8 cellular contexts compared by ENCODE assay signal in genomic region chr3:141875893-141876380, GRCh38. TPM values are rescaled to one million over a fixed set of nuclear protein-coding genes. Genes with fewer than 3 reads are reported as not detected.
DNase-seq lines count a peak whose midpoint lies in the region; ATAC-seq and TF ChIP-seq lines count a peak whose summit lies in the region.

No MANE protein-coding gene starts in this region.

- no peak for TF ChIP-seq CTCF in 22Rv1 (IDR thresholded peaks at IDR 0.05)
- peak in 1 of 5 experiments; percentile 23 for TF ChIP-seq CTCF in transverse colon (IDR thresholded peaks at IDR 0.05)

- no peaks in the 10 kb centered on the region for H3K27me3 ChIP-seq in transverse colon

- H3K27ac ChIP-seq in 22Rv1 (peak overlapping the region; percentile 84), transverse colon (peak overlapping the region; percentile 99 to 100 (median 100))

- no peaks in the 10 kb centered on the region for H3K9me3 Mint-ChIP-seq in naive B cell

- DNase-seq in NCI-H2107 treated with DMSO at 0.1 percent for 48 hours (lab: John Stamatoyannopoulos, UW; ENCODE audit: unreplicated experiment) = peak; percentile 76
- DNase-seq in activated CD8-positive, alpha-beta memory T cell treated with anti-CD3 and anti-CD28 coated beads for 4 hours (ENCODE audit: low read depth in 2 of 2) = peak; percentile 43 to 54
- DNase-seq in naive B cell = no peak
- DNase-seq in transverse colon = peak; percentile 73

- peak overlapping the region; percentile 81 to 98 (median 93) for H3K4me3 Mint-ChIP-seq in naive B cell

- H3K4me3 ChIP-seq in GM08714 (ENCODE audit: low read length) (peak overlapping the region; percentile 85), transverse colon (peak overlapping the region; percentile 83 to 100 (median 94))

- peak; percentile 44 for ATAC-seq in HG02840 (IDR thresholded peaks at IDR 0.05; ENCODE audit: low FRiP score, unreplicated experiment)
- peak; percentile 62 for ATAC-seq in esophagus mucosa
- ATAC-seq in naive B cell (ENCODE audit: low read depth in 2 of 2) = peak; percentile 52 to 58

- intact Hi-C loops in transverse colon (cut with DNase I; ENCODE audit: low total_unique reads) = no loop called here

- no peaks in the 10 kb centered on the region for H3K9me3 ChIP-seq in transverse colon

- peak; percentile 46 for TF ChIP-seq EP300 in transverse colon (IDR thresholded peaks at IDR 0.05; ENCODE audit: low read depth)

- H3K27me3 Mint-ChIP-seq in naive B cell = no peaks in the 10 kb centered on the region

- peaks cover 6 to 38% (median 24%) of the 10 kb centered on the region in 4 donors for H3K4me1 ChIP-seq in transverse colon

- 0% methylated on average over 34 of the region's 42 CpGs; no CpG with 5 or more reads in 1 of the 2 donors for WGBS in transverse colon (ENCODE audit: low coverage in 1 of 2), 2 donors

- no peaks in the 10 kb centered on the region for H3K36me3 ChIP-seq in transverse colon

- H3K36me3 Mint-ChIP-seq in naive B cell = no peaks in the 10 kb centered on the region

- peak overlapping the region; percentile 82 to 98 (median 96) for H3K27ac Mint-ChIP-seq in naive B cell

- in situ Hi-C loops in transverse colon (cut with MboI; ENCODE audit: low pct_ligation_motif_present in 1 of 4, low pct_unique_long_range_greater_than_20kb in 1 of 4, low sequenced_read_pairs in 3 of 4) = no loop called here

- TF ChIP-seq POLR2A in transverse colon (IDR thresholded peaks at IDR 0.05) = peak; percentile 40

- H3K4me1 Mint-ChIP-seq in naive B cell = peaks cover 13 to 21% (median 20%) of the 10 kb centered on the region in 3 donors

RNA-seq across cellular contexts. Expression of gene ATP1B3, which starts 0.5 kb away (rescaled TPM):
- 159 TPM for total RNA-seq in esophagus mucosa
- 10 to 100 TPM; 55.9 to 86.4 (median 64.3) TPM for polyA plus RNA-seq in naive B cell (ENCODE audit: low read depth in 6 of 6)
- 100 to 1,000 TPM in 3 of 4 donors, 10 to 100 TPM in 1; 79.6 to 251 (median 196) TPM for total RNA-seq in transverse colon
